21 cellular contexts compared by ENCODE assay signal in genomic region chr1:111884772-111885443, GRCh38.
"Had no signal": no experiment of that assay in that cellular context is flagged by ENCODE, and none has a peak within 500 bp of the region (broad histone marks: within the 10 kb centered on the region; RNA-seq: fewer than 3 reads in every experiment).

No MANE protein-coding gene starts in this region.

- H3K79me2 ChIP-seq: hepatocyte had no signal

- FAIRE-seq: endometrium had no signal

- H3K4me2 ChIP-seq: hepatocyte had no signal

- H2AFZ ChIP-seq: hepatocyte had no signal

- H3K4me3 ChIP-seq: cardiac muscle cell, hepatocyte, tibial artery had no signal

- H3K9me3 ChIP-seq: tibial artery had no signal

- ATAC-seq: activated CD8-positive, alpha-beta memory T cell treated with anti-CD3 and anti-CD28 coated beads, Interleukin-2, amount 10 ng/mL, durations not matched to agents 7 days and 5 days; activated CD8-positive, alpha-beta T cell treated with anti-CD3 and anti-CD28 coated beads for 36 hours; activated naive CD8-positive, alpha-beta T cell treated with anti-CD3 and anti-CD28 coated beads, Interleukin-2, amount 50 U/mL, for 24 hours; stimulated activated naive CD8-positive, alpha-beta T cell treated with anti-CD3 and anti-CD28 coated beads, Interleukin-15, amount 100 ng/mL, for 72 hours; T-cell had no signal

- DNase-seq: activated CD4-positive, alpha-beta T cell treated with anti-CD3 and anti-CD28 coated beads, Interleukin-2, amount 10 ng/mL, durations not matched to agents 7 days and 5 days; activated CD4-positive, CD25-positive, alpha-beta regulatory T cell treated with anti-CD3 and anti-CD28 coated beads, Interleukin-2, amount 50 U/mL, for 72 hours; activated CD8-positive, alpha-beta memory T cell treated with anti-CD3 and anti-CD28 coated beads, Interleukin-2, amount 10 ng/mL, durations not matched to agents 7 days and 5 days; activated CD8-positive, alpha-beta T cell treated with anti-CD3 and anti-CD28 coated beads for 36 hours; activated effector memory CD4-positive, alpha-beta T cell treated with anti-CD3 and anti-CD28 coated beads, Interleukin-2, amount 50 U/mL, for 16 hours; activated naive CD4-positive, alpha-beta T cell treated with anti-CD3 and anti-CD28 coated beads, Interleukin-2, amount 50 U/mL, for 16 hours; activated naive CD8-positive, alpha-beta T cell treated with anti-CD3 and anti-CD28 coated beads, Interleukin-2, amount 50 U/mL, for 24 hours; activated T-cell treated with anti-CD3 and anti-CD28 coated beads for 4 hours; effector CD4-positive, alpha-beta T cell; immature natural killer cell; mesenchymal stem cell; nucleus accumbens; stimulated activated CD4-positive, alpha-beta T cell treated with anti-CD3 and anti-CD28 coated beads, Interleukin-12 subunit alpha, Interleukin-12 subunit beta, amount 100 ng/mL, for 4 hours; stimulated activated CD4-positive, alpha-beta T cell treated with anti-CD3 and anti-CD28 coated beads, Interleukin-4, amount 100 ng/mL, for 4 hours; stimulated activated naive CD8-positive, alpha-beta T cell treated with anti-CD3 and anti-CD28 coated beads, Interleukin-15, amount 100 ng/mL, for 72 hours; T-cell; tibial artery; WERI-Rb-1 had no signal

- H3K27me3 ChIP-seq: tibial artery had no signal

- H3K27ac ChIP-seq: cardiac muscle cell, hepatocyte, tibial artery, WERI-Rb-1 had no signal

- H3K36me3 ChIP-seq: cardiac muscle cell, tibial artery, WERI-Rb-1 had no signal
